ENCODE assay signal across 10 cellular contexts in genomic region chr10:17249820-17250219, GRCh38. TPM values are rescaled to one million over a fixed set of nuclear protein-coding genes. Genes with fewer than 3 reads are reported as not detected.
A peak's percentile ranks its signal among the peaks of the same experiment; 100 is the strongest.
DNase-seq lines count a peak whose midpoint lies in the region; ATAC-seq and TF ChIP-seq lines count a peak whose summit lies in the region.
"Had no signal": no experiment of that assay in that cellular context is flagged by ENCODE, and none has a peak within 500 bp of the region (broad histone marks: within the 10 kb centered on the region; RNA-seq: fewer than 3 reads in every experiment).

No MANE protein-coding gene starts in this region.

- no peak overlapping the region for H3K27ac ChIP-seq in ovary

- TF ChIP-seq CTCF in AG04449 (IDR thresholded peaks at IDR 0.05; ENCODE audit: insufficient read depth, low read length, missing control alignments) = peak; percentile 28
- TF ChIP-seq CTCF in ovary (IDR thresholded peaks at IDR 0.05) = peak in 1 of 3 donors; percentile 20

- CTCF ChIA-PET in AG04449 (lab: Yijun Ruan, JAX) = interaction anchor here (0.6 to 1.4 kb wide), 4 partner anchors 10 to 423 kb away, joined by 3 to 4 read pairs (median 4); no protein-coding TSS in a partner anchor

- TF ChIP-seq POLR2A in ovary (IDR thresholded peaks at IDR 0.05) = no peak

- no peaks in the 10 kb centered on the region for H3K9me3 ChIP-seq in ovary

- intact Hi-C loops in ovary (cut with DNase I) = loop anchor here in 2 of 4 donors (2.0 to 5.0 kb wide), 2 partner anchors 405 to 418 kb away; no protein-coding TSS in a partner anchor

- DNase-seq in AG04449 (ENCODE audit: low read depth, low spot score) = no peak
- DNase-seq in SW480 (ENCODE audit: low spot score) = peak; percentile 53
- peak; percentile 18 for DNase-seq in iPS-NIHi7 (ENCODE audit: extremely low spot score)
- DNase-seq in NCI-H2081 treated with DMSO at 0.1 percent for 48 hours (lab: John Stamatoyannopoulos, UW) = no peak
- DNase-seq in DMS153 treated with DMSO at 0.1 percent for 48 hours (lab: John Stamatoyannopoulos, UW; ENCODE audit: unreplicated experiment) = no peak
- DNase-seq in ovary = no peak
- DNase-seq: GF-D8, NCI-H2171 had no signal

- 56 to 63% (median 59%) methylated on average over 4 of the region's 4 CpGs for WGBS in ovary, 3 donors

- no peaks in the 10 kb centered on the region for H3K4me1 ChIP-seq in ovary (ENCODE audit: insufficient read depth)

- no peaks in the 10 kb centered on the region for H3K36me3 ChIP-seq in ovary

- no peaks in the 10 kb centered on the region for H3K27me3 ChIP-seq in ovary

- POLR2A ChIA-PET in AG04449 (lab: Yijun Ruan, JAX) = no interaction called here

- H3K4me3 ChIP-seq in AG04449 (ENCODE audit: low read depth, low read length) (no peak overlapping the region), ovary (no peak overlapping the region)

- peak; percentile 51 for ATAC-seq in GM18499 (IDR thresholded peaks at IDR 0.05; ENCODE audit: insufficient read depth, unreplicated experiment)
- ATAC-seq in HG03439 (IDR thresholded peaks at IDR 0.05; ENCODE audit: unreplicated experiment) = no peak

- no peak for TF ChIP-seq EP300 in ovary (IDR thresholded peaks at IDR 0.05)

RNA-seq across cellular contexts. Expression of gene VIM, which starts 21.8 kb away (rescaled TPM):
- 1,000 to 10,000 TPM; 2,370 to 5,934 (median 4,198) TPM for total RNA-seq in ovary
- 1,000 to 10,000 TPM; 5,561 to 6,135 TPM for polyA plus RNA-seq in ovary

RNA-seq across cellular contexts. Expression of gene TRDMT1, which starts 48.3 kb away (rescaled TPM):
- total RNA-seq in ovary = 10 to 100 TPM; 13.1 to 24.3 (median 17.9) TPM
- polyA plus RNA-seq in ovary = 1 to 10 TPM; 3.2 to 5.9 TPM

Comparison
In these comparisons a context has a peak if more than half of its experiments do, and no peak if none do; other contexts are left out.
1. DNase-seq: peak in SW480 (single experiment) and iPS-NIHi7 (single experiment); none in AG04449 (single experiment), NCI-H2081 treated with DMSO at 0.1 percent for 48 hours (single experiment), DMS153 treated with DMSO at 0.1 percent for 48 hours (single experiment) and ovary (0 of 5).